In genomic region chr19:1400281-1401137, GRCh38 we compare ENCODE assay signal across 8 cellular contexts. TPM values are rescaled to one million over a fixed set of nuclear protein-coding genes. Genes with fewer than 3 reads are reported as not detected.
DNase-seq lines count a peak whose midpoint lies in the region; ATAC-seq and TF ChIP-seq lines count a peak whose summit lies in the region.

No MANE protein-coding gene starts in this region.

- TF ChIP-seq RAD21 in HCT116 (IDR thresholded peaks at IDR 0.05; ENCODE audit: low read depth): no peak

- H3K27me3 ChIP-seq in BE2C: no peaks in the 10 kb centered on the region
- no peaks in the 10 kb centered on the region for H3K27me3 ChIP-seq in HCT116 (ENCODE audit: insufficient read depth, low read length)
- H3K27me3 ChIP-seq in cardiac muscle cell: no peaks in the 10 kb centered on the region
- no peaks in the 10 kb centered on the region for H3K27me3 ChIP-seq in psoas muscle (ENCODE audit: insufficient read depth in 3 of 3, low read length in 2 of 3)

- RAD21 ChIA-PET in HCT116 (lab: Charles Lee; ENCODE audit: low non-redundant PET in 1 of 2, low total read pairs in 2 of 2, uncharacterized antibody in 2 of 2, unreplicated experiment in 2 of 2): no interaction called here

- H3K79me2 ChIP-seq in HCT116 (ENCODE audit: insufficient read depth, low read length): peaks cover 14% of the 10 kb centered on the region

- peaks cover 5% of the 10 kb centered on the region for H3K4me1 ChIP-seq in BE2C
- H3K4me1 ChIP-seq in HCT116 (ENCODE audit: control insufficient read depth in 1 of 2, insufficient read depth in 2 of 2, low read length in 2 of 2): peaks cover 12 to 54% of the 10 kb centered on the region in 2 experiments
- peaks cover 5% of the 10 kb centered on the region for H3K4me1 ChIP-seq in cardiac muscle cell (ENCODE audit: low read depth)
- H3K4me1 ChIP-seq in psoas muscle: peaks cover 17% of the 10 kb centered on the region

- H2AFZ ChIP-seq in HCT116 (ENCODE audit: low read depth, low read length, poor library complexity, severe bottlenecking): no peak overlapping the region

- WGBS in psoas muscle, 3 donors: 10 to 16% (median 15%) methylated on average over 34 to 36 of the region's 36 CpGs

- TF ChIP-seq POLR2A in HCT116 (IDR thresholded peaks at IDR 0.05; ENCODE audit: borderline replicate concordance, extremely low read depth, insufficient read depth, insufficient read length) (no peak), erythroblast (IDR thresholded peaks at IDR 0.05; ENCODE audit: low read length) (no peak)

- H4K20me1 ChIP-seq in HCT116 (ENCODE audit: insufficient read depth): no peaks in the 10 kb centered on the region

- peak overlapping the region; percentile 99 for H3K4me2 ChIP-seq in HCT116 (ENCODE audit: low read length)

- H3K27ac ChIP-seq in HCT116 (ENCODE audit: low read depth, low read length) (peak overlapping the region; percentile 91), cardiac muscle cell (peak overlapping the region; percentile 67), psoas muscle (peak overlapping the region; percentile 98)

- CTCF ChIA-PET in HCT116 (lab: Charles Lee): no interaction called here

- H3K4me3 ChIP-seq in BE2C (ENCODE audit: low read depth, low read length) (peak overlapping the region; percentile 51), HCT116 (replicated peaks in 1 of 2; ENCODE audit: low read depth in 1 of 2, low read length in 2 of 2) (peak overlapping the region; percentile 85 to 96), WI38 (ENCODE audit: low read depth, low read length) (peak overlapping the region; percentile 71), cardiac muscle cell (peak overlapping the region; percentile 86), psoas muscle (peak overlapping the region; percentile 91)

- TF ChIP-seq CTCF in BE2C (IDR thresholded peaks at IDR 0.05; ENCODE audit: low read depth, low read length) (no peak), HCT116 (IDR thresholded peaks at IDR 0.05 in 2 of 3, conservative IDR thresholded peaks at IDR 0.05 in 1 of 3; ENCODE audit: borderline replicate concordance in 1 of 3, insufficient read depth in 1 of 3, low read depth in 2 of 3, low read length in 2 of 3) (no peak), WI38 (IDR thresholded peaks at IDR 0.05; ENCODE audit: low read depth, low read length) (no peak), cardiac muscle cell (IDR thresholded peaks at IDR 0.05; ENCODE audit: low read depth, low read length) (no peak), psoas muscle (IDR thresholded peaks at IDR 0.05) (no peak)

- H3K9me2 ChIP-seq in HCT116 (ENCODE audit: insufficient read depth): no peaks in the 10 kb centered on the region

- peak overlapping the region; percentile 89 for H3K9ac ChIP-seq in HCT116 (ENCODE audit: low read length)

- POLR2A ChIA-PET in HCT116 (lab: Charles Lee): no interaction called here

- ATAC-seq in HCT116 (peak; percentile 28), psoas muscle (peak; percentile 88 to 91 (median 88)), GM21381 (IDR thresholded peaks at IDR 0.05; ENCODE audit: unreplicated experiment) (no peak)

- BruUV-seq in HCT116 (replicated peaks; lab: Mats Ljungman, UMichigan): TSS peak; percentile 21

- no peak for DNase-seq in BE2C
- no peak for DNase-seq in HCT116 (ENCODE audit: low read depth, low spot score)
- peak; percentile 22 to 80 for DNase-seq in cardiac muscle cell (ENCODE audit: low read depth in 1 of 2, low spot score in 1 of 2)
- peak; percentile 81 to 92 for DNase-seq in psoas muscle
- DNase-seq in occipital lobe (lab: John Stamatoyannopoulos, UW): no peak
- no peak for DNase-seq in erythroblast (lab: John Stamatoyannopoulos, UW)

- H3K36me3 ChIP-seq in BE2C: no peaks in the 10 kb centered on the region
- H3K36me3 ChIP-seq in HCT116 (ENCODE audit: control insufficient read depth in 1 of 2, insufficient read depth in 2 of 2, low read length in 2 of 2): peaks cover 0 to 6% of the 10 kb centered on the region in 2 experiments; a peak in 2 of 4 replicates
- peaks cover 2% of the 10 kb centered on the region for H3K36me3 ChIP-seq in cardiac muscle cell
- H3K36me3 ChIP-seq in psoas muscle (ENCODE audit: insufficient read depth in 1 of 2, low read depth in 1 of 2): peaks cover 0 to 21% of the 10 kb centered on the region in 2 donors

- H3K9me3 ChIP-seq in BE2C: no peaks in the 10 kb centered on the region
- H3K9me3 ChIP-seq in HCT116 (ENCODE audit: control insufficient read depth in 1 of 2, insufficient read depth in 1 of 2, low read depth in 1 of 2, low read length in 2 of 2): no peaks in the 10 kb centered on the region
- no peaks in the 10 kb centered on the region for H3K9me3 ChIP-seq in cardiac muscle cell (ENCODE audit: low read depth)
- no peaks in the 10 kb centered on the region for H3K9me3 ChIP-seq in psoas muscle

- intact Hi-C loops in HCT116 (cut with micrococcal nuclease): loop anchor here (10.0 kb wide), 1 partner anchor 126 kb away; the partner anchor contains the start of gene FAM174C
- intact Hi-C loops in psoas muscle (cut with DNase I): loop anchor here in 1 of 2 donors (2.0 to 10.0 kb wide), 2 partner anchors 16 to 826 kb away; partner anchors contain the start of gene BSG

TF ChIP-seq in HCT116, 20 proteins besides CTCF, POLR2A, EP300 and RAD21:
- TF ChIP-seq CEBPB (IDR thresholded peaks at IDR 0.05; ENCODE audit: low read depth): no peak
- no peak for TF ChIP-seq CBX3 (IDR thresholded peaks at IDR 0.05; ENCODE audit: low read depth)
- no peak for TF ChIP-seq FOSL1 (IDR thresholded peaks at IDR 0.05; ENCODE audit: low read depth)
- no peak for TF ChIP-seq EZH2 (IDR thresholded peaks at IDR 0.05)
- peak; percentile 52 for TF ChIP-seq MAX (IDR thresholded peaks at IDR 0.05)
TF ChIP-seq in HCT116: peak in this region for 1.

RNA-seq across cellular contexts. Expression of gene GAMT, which starts 0.8 kb away (rescaled TPM):
- 17.9 TPM for polyA plus RNA-seq in BE2C (2012; ENCODE audit: insufficient read depth, insufficient read length, low read depth)
- total RNA-seq in HCT116 (2021; ENCODE audit: unreplicated experiment) (102 TPM), cardiac muscle cell (197 and 231 TPM in 2 replicates), psoas muscle (100 to 1,000 TPM; 227 to 339 (median 232) TPM), occipital lobe (16.7 TPM)
- 105 and 119 TPM in 2 replicates for polyA plus RNA-seq in HCT116 (2012)
- polyA plus RNA-seq in cardiac muscle cell (180 and 231 TPM in 2 replicates), psoas muscle (100 to 1,000 TPM; 162 to 464 (median 351) TPM)

RNA-seq across cellular contexts. Expression of gene DAZAP1, which starts 6.9 kb away (rescaled TPM):
- 146 TPM for polyA plus RNA-seq in BE2C (2012; ENCODE audit: insufficient read depth, insufficient read length, low read depth)
- 191 TPM for total RNA-seq in HCT116 (2021; ENCODE audit: unreplicated experiment)
- polyA plus RNA-seq in HCT116 (2012): 98.2 and 111 TPM in 2 replicates
- 103 and 112 TPM in 2 replicates for total RNA-seq in cardiac muscle cell
- polyA plus RNA-seq in cardiac muscle cell: 41.8 and 43.0 TPM in 2 replicates
- 100 to 1,000 TPM in 1 of 4 donors, 10 to 100 TPM in 3; 59.9 to 122 (median 86.9) TPM for total RNA-seq in psoas muscle
- polyA plus RNA-seq in psoas muscle: 100 to 1,000 TPM in 1 of 3 donors, 10 to 100 TPM in 2; 68.9 to 103 (median 94.1) TPM
- total RNA-seq in occipital lobe: 35.7 TPM

RNA-seq across cellular contexts. Expression of gene NDUFS7, which starts 16.8 kb away (rescaled TPM):
- polyA plus RNA-seq in BE2C (2012; ENCODE audit: insufficient read depth, insufficient read length, low read depth): 569 TPM
- 114 TPM for total RNA-seq in HCT116 (2021; ENCODE audit: unreplicated experiment)
- polyA plus RNA-seq in HCT116 (2012): 110 and 137 TPM in 2 replicates
- 264 and 266 TPM in 2 replicates for total RNA-seq in cardiac muscle cell
- 455 and 472 TPM in 2 replicates for polyA plus RNA-seq in cardiac muscle cell
- total RNA-seq in psoas muscle: 100 to 1,000 TPM; 230 to 338 (median 308) TPM
- 100 to 1,000 TPM; 177 to 423 (median 294) TPM for polyA plus RNA-seq in psoas muscle
- 26.5 TPM for total RNA-seq in occipital lobe

RNA-seq across cellular contexts. Expression of gene RPS15, which starts 37.7 kb away (rescaled TPM):
- polyA plus RNA-seq in BE2C (2012; ENCODE audit: insufficient read depth, insufficient read length, low read depth): 4,587 TPM
- total RNA-seq in HCT116 (2021; ENCODE audit: unreplicated experiment) (1,862 TPM), cardiac muscle cell (3,563 and 6,817 TPM in 2 replicates), psoas muscle (100 to 1,000 TPM; 697 to 992 (median 943) TPM), occipital lobe (252 TPM)
- polyA plus RNA-seq in HCT116 (2012): 2,807 and 2,860 TPM in 2 replicates
- polyA plus RNA-seq in cardiac muscle cell (1,008 and 1,129 TPM in 2 replicates), psoas muscle (1,000 to 10,000 TPM; 2,739 to 4,077 (median 3,158) TPM)

RNA-seq across cellular contexts. Expression of gene APC2, which starts 49.4 kb away (rescaled TPM):
- 28.2 TPM for polyA plus RNA-seq in BE2C (2012; ENCODE audit: insufficient read depth, insufficient read length, low read depth)
- total RNA-seq in HCT116 (2021; ENCODE audit: unreplicated experiment) (1.6 TPM), cardiac muscle cell (0.42 and 1.3 TPM in 2 replicates), psoas muscle (under 1 TPM; 0.04 to 0.06 (median 0.05) TPM), occipital lobe (141 TPM)
- polyA plus RNA-seq in HCT116 (2012): 0.62 and 0.66 TPM in 2 replicates
- polyA plus RNA-seq in cardiac muscle cell (0.27 and 0.94 TPM in 2 replicates), psoas muscle (under 1 TPM in 2 of 3 donors, not detected in 1; 0.01 to 0.03 TPM)

Comparison
In these comparisons a context has a peak if more than half of its experiments do, and no peak if none do; other contexts are left out.
1. DNase-seq: peak in cardiac muscle cell (2 of 2) and psoas muscle (2 of 2); none in BE2C (single experiment), HCT116 (single experiment), occipital lobe (single experiment) and erythroblast (0 of 2).
2. Peak in every context shown above with its lines, with median percentiles within 50 percentile points of each other: H3K4me3 ChIP-seq and H3K27ac ChIP-seq.